In genomic region chr7:141071855-141072547, GRCh38 we compare ENCODE assay signal across 8 cellular contexts. TPM values are rescaled to one million over a fixed set of nuclear protein-coding genes. Genes with fewer than 3 reads are reported as not detected.
DNase-seq lines count a peak whose midpoint lies in the region; ATAC-seq and TF ChIP-seq lines count a peak whose summit lies in the region.

No MANE protein-coding gene starts in this region.

- H3K9ac ChIP-seq in fibroblast of lung (ENCODE audit: insufficient read depth, low read length), result no peak overlapping the region

- H3K27me3 ChIP-seq in Peyer's patch, result peaks cover 0 to 27% of the 10 kb centered on the region in 2 donors
- H3K27me3 ChIP-seq in fibroblast of lung (ENCODE audit: control insufficient read depth, insufficient read depth, low read length), result peaks cover 33% of the 10 kb centered on the region

- H3K4me3 Mint-ChIP-seq in activated naive CD4-positive, alpha-beta T cell treated with anti-CD3 and anti-CD28 coated beads, Interleukin-2, amount 50 U/mL, for 24 hours, result peak overlapping the region; percentile 86

- H3K4me3 ChIP-seq in Peyer's patch (peak overlapping the region; percentile 25 to 52 (median 39)), fibroblast of lung (replicated peaks in 1 of 4; ENCODE audit: control extremely low read depth in 1 of 4, insufficient read depth in 1 of 4, low read depth in 3 of 4, low read length in 4 of 4) (peak overlapping the region; percentile 25 to 58 (median 44)), retinal pigment epithelial cell (ENCODE audit: low read length) (peak overlapping the region; percentile 41)

- no peaks in the 10 kb centered on the region for H3K79me2 ChIP-seq in fibroblast of lung (ENCODE audit: control insufficient read depth, insufficient read depth, low read length)

- ATAC-seq in HG02870 (IDR thresholded peaks at IDR 0.05; ENCODE audit: unreplicated experiment), result no peak

- H3K27ac ChIP-seq in Peyer's patch, result peak overlapping the region in 1 of 4 donors; percentile 10
- H3K27ac ChIP-seq in fibroblast of lung (ENCODE audit: insufficient read depth, low read length), result no peak overlapping the region

- no peaks in the 10 kb centered on the region for H3K9me3 ChIP-seq in Peyer's patch
- no peaks in the 10 kb centered on the region for H3K9me3 ChIP-seq in fibroblast of lung (ENCODE audit: control insufficient read depth, insufficient read depth, low read depth, low read length)

- no peaks in the 10 kb centered on the region for H3K36me3 Mint-ChIP-seq in activated naive CD4-positive, alpha-beta T cell treated with anti-CD3 and anti-CD28 coated beads, Interleukin-2, amount 50 U/mL, for 24 hours

- no peaks in the 10 kb centered on the region for H3K36me3 ChIP-seq in Peyer's patch
- no peaks in the 10 kb centered on the region for H3K36me3 ChIP-seq in fibroblast of lung (ENCODE audit: control insufficient read depth, insufficient read depth, low read length)

- no peak for TF ChIP-seq POLR2A in Peyer's patch (IDR thresholded peaks at IDR 0.05)

- TF ChIP-seq CTCF in Peyer's patch (IDR thresholded peaks at IDR 0.05) (no peak), fibroblast of lung (conservative IDR thresholded peaks at IDR 0.05 in 1 of 2, IDR thresholded peaks at IDR 0.05 in 1 of 2; ENCODE audit: low read depth in 1 of 2, low read length in 2 of 2) (no peak), retinal pigment epithelial cell (conservative IDR thresholded peaks at IDR 0.05; ENCODE audit: low read depth, low read length) (no peak)

- H3K9me3 Mint-ChIP-seq in activated naive CD4-positive, alpha-beta T cell treated with anti-CD3 and anti-CD28 coated beads, Interleukin-2, amount 50 U/mL, for 24 hours, result no peaks in the 10 kb centered on the region

- H2AFZ ChIP-seq in fibroblast of lung (ENCODE audit: low read length), result peak overlapping the region; percentile 17

- no peak for DNase-seq in activated naive CD4-positive, alpha-beta T cell treated with anti-CD3 and anti-CD28 coated beads, Interleukin-2, amount 50 U/mL, for 16 hours
- DNase-seq in Peyer's patch, result no peak
- no peak for DNase-seq in fibroblast of lung (ENCODE audit: low read depth in 2 of 2)
- DNase-seq in retinal pigment epithelial cell (ENCODE audit: low read depth), result no peak
- no peak for DNase-seq in mucosa of gallbladder (ENCODE audit: low spot score)
- DNase-seq in ureter (ENCODE audit: low spot score), result no peak

- peaks cover 25% of the 10 kb centered on the region for H3K4me1 Mint-ChIP-seq in activated naive CD4-positive, alpha-beta T cell treated with anti-CD3 and anti-CD28 coated beads, Interleukin-2, amount 50 U/mL, for 24 hours

- peak overlapping the region; percentile 73 for H3K4me2 ChIP-seq in fibroblast of lung (ENCODE audit: extremely low read depth, insufficient read depth, low read length)

- H3K27ac Mint-ChIP-seq in activated naive CD4-positive, alpha-beta T cell treated with anti-CD3 and anti-CD28 coated beads, Interleukin-2, amount 50 U/mL, for 24 hours, result no peak overlapping the region

- H3K27me3 Mint-ChIP-seq in activated naive CD4-positive, alpha-beta T cell treated with anti-CD3 and anti-CD28 coated beads, Interleukin-2, amount 50 U/mL, for 24 hours, result peaks cover 39% of the 10 kb centered on the region

- peaks cover 0 to 33% (median 13%) of the 10 kb centered on the region in 4 donors for H3K4me1 ChIP-seq in Peyer's patch
- H3K4me1 ChIP-seq in fibroblast of lung (ENCODE audit: control insufficient read depth, extremely low read depth, insufficient read depth, low read length), result no peaks in the 10 kb centered on the region

- H4K20me1 ChIP-seq in fibroblast of lung (ENCODE audit: control insufficient read depth, extremely low read depth, insufficient read depth, low read length), result no peaks in the 10 kb centered on the region

RNA-seq across cellular contexts. Expression of gene TMEM178B, which starts 1.9 kb away (rescaled TPM):
- under 1 TPM in 3 of 4 donors, not detected in 1; under 0.01 to 0.66 (median 0.13) TPM for total RNA-seq in Peyer's patch
- total RNA-seq in fibroblast of lung, result under 0.01 TPM in 2 replicates
- polyA plus RNA-seq in fibroblast of lung, result 0.02 and 0.14 TPM in 2 replicates
- 0.01 and 0.08 TPM in 2 replicates for polyA plus RNA-seq in fibroblast of lung (2012)
- 0.35 TPM in 1 of 2 replicates, not detected in the other for polyA minus RNA-seq in fibroblast of lung (ENCODE audit: low replicate concordance)
- 3.5 TPM for total RNA-seq in mucosa of gallbladder
- total RNA-seq in ureter, result 7.9 TPM

RNA-seq across cellular contexts. Expression of gene MRPS33, which starts 57.2 kb away (rescaled TPM):
- total RNA-seq in Peyer's patch, result 10 to 100 TPM in 3 of 4 donors, 1 to 10 TPM in 1; 8.3 to 35.5 (median 22.5) TPM
- total RNA-seq in fibroblast of lung, result 30.6 and 40.1 TPM in 2 replicates
- 64.8 and 73.6 TPM in 2 replicates for polyA plus RNA-seq in fibroblast of lung
- 90.5 and 107 TPM in 2 replicates for polyA plus RNA-seq in fibroblast of lung (2012)
- 0.08 and 9.4 TPM in 2 replicates for polyA minus RNA-seq in fibroblast of lung (ENCODE audit: low replicate concordance)
- total RNA-seq in mucosa of gallbladder, result 45.0 TPM
- total RNA-seq in ureter, result 63.8 TPM
